In genomic region chr1:234667891-234668576, GRCh38 we compare ENCODE assay signal across 19 cellular contexts.
"Had no signal": no experiment of that assay in that cellular context is flagged by ENCODE, and none has a peak within 500 bp of the region (broad histone marks: within the 10 kb centered on the region; RNA-seq: fewer than 3 reads in every experiment).

No MANE protein-coding gene starts in this region.

- H3K27me3 Mint-ChIP-seq: progenitor cell of endocrine pancreas had no signal

- H3K4me3 Mint-ChIP-seq: activated naive CD8-positive, alpha-beta T cell treated with anti-CD3 and anti-CD28 coated beads, Interleukin-2, amount 10 ng/mL, durations not matched to agents 7 days and 5 days had no signal

- H3K27ac Mint-ChIP-seq: activated naive CD8-positive, alpha-beta T cell treated with anti-CD3 and anti-CD28 coated beads, Interleukin-2, amount 10 ng/mL, durations not matched to agents 7 days and 5 days; progenitor cell of endocrine pancreas had no signal

- ATAC-seq: body of pancreas, heart right ventricle, left lung had no signal

- DNase-seq: activated CD4-positive, CD25-positive, alpha-beta regulatory T cell treated with anti-CD3 and anti-CD28 coated beads, Interleukin-2, amount 50 U/mL, for 72 hours; activated CD8-positive, alpha-beta memory T cell treated with anti-CD3 and anti-CD28 coated beads, Interleukin-2, amount 50 U/mL, for 4 hours; activated gamma-delta T cell treated with Interleukin-2 at 50 U/mL for 16 hours; activated naive CD8-positive, alpha-beta T cell treated with anti-CD3 and anti-CD28 coated beads, Interleukin-2, amount 10 ng/mL, durations not matched to agents 7 days and 5 days; activated T-cell treated with anti-CD3 and anti-CD28 coated beads, Interleukin-2, amount 50 U/mL, for 48 hours; body of pancreas; dermis blood vessel endothelial cell; effector memory CD4-positive, alpha-beta T cell; esophagus squamous epithelium; heart right ventricle; left lung; mammary epithelial cell; midbrain; stimulated activated naive CD4-positive, alpha-beta T cell; substantia nigra; T-helper 1 cell; tibial artery; uterus had no signal
